ENCODE assay signal across 9 cellular contexts in the genomic region with DNA sequence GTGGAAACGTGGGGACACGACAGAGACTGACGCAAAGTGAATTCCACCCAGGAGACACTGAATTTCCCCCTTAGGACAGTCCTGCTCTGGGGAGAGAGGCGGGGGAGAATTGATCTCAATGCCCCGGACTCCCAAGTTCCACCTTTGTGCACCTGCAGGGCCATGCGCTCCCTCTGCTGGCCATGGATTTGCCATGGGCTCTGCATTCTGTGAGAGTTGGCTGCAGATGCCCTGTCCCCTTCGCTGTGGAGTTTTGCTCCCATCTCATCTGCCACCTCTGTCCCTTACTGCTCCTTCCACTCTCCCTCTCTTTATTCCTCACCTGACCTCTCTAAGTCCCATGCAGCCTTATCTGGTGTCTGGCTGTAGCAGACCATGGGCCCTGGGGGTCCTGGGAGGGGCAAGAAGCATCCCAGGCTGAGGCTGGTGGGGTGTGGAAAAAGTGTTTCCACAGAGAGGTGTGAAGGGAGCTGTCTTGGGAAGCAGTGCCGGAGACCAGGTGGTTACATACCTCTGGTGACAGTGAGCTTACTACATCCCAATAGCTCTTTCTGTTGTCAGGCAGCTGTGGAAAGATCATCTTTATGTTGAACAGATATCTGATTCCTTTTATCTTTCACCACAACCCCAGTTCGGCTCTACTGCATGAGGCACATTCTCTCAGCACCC. TPM values are rescaled to one million over a fixed set of nuclear protein-coding genes. Genes with fewer than 3 reads are reported as not detected.
A peak's percentile ranks its signal among the peaks of the same experiment; 100 is the strongest.
DNase-seq lines count a peak whose midpoint lies in the region; ATAC-seq and TF ChIP-seq lines count a peak whose summit lies in the region.
"Had no signal": no experiment of that assay in that cellular context is flagged by ENCODE, and none has a peak within 500 bp of the region (broad histone marks: within the 10 kb centered on the region; RNA-seq: fewer than 3 reads in every experiment).

No MANE protein-coding gene starts in this region.

- no peak overlapping the region for H3K4me3 ChIP-seq in kidney epithelial cell (ENCODE audit: low read depth, low read length)

- H3K27ac Mint-ChIP-seq in activated naive CD8-positive, alpha-beta T cell treated with anti-CD3 and anti-CD28 coated beads, Interleukin-2, amount 50 U/mL, for 24 hours = no peak overlapping the region

- in situ Hi-C loops in KBM-7 (cut with MboI; ENCODE audit: low pct_unique_long_range_greater_than_20kb, low sequenced_read_pairs) = no loop called here

- peak; percentile 91 for DNase-seq in DMS53 (lab: John Stamatoyannopoulos, UW)
- DNase-seq in KBM-7 = peak; percentile 6
- peak; percentile 16 for DNase-seq in activated naive CD8-positive, alpha-beta T cell treated with anti-CD3 and anti-CD28 coated beads, Interleukin-2, amount 50 U/mL, for 24 hours
- DNase-seq in kidney epithelial cell (ENCODE audit: low read depth) = no peak
- DNase-seq in SKM-1 (lab: John Stamatoyannopoulos, UW; ENCODE audit: unreplicated experiment) = no peak

- H3K4me1 Mint-ChIP-seq in activated naive CD8-positive, alpha-beta T cell treated with anti-CD3 and anti-CD28 coated beads, Interleukin-2, amount 50 U/mL, for 24 hours = no peaks in the 10 kb centered on the region

- peak; percentile 74 for TF ChIP-seq CTCF in kidney epithelial cell (IDR thresholded peaks at IDR 0.05; ENCODE audit: insufficient read depth, low read length, poor library complexity, severe bottlenecking)

- H3K36me3 Mint-ChIP-seq in activated naive CD8-positive, alpha-beta T cell treated with anti-CD3 and anti-CD28 coated beads, Interleukin-2, amount 50 U/mL, for 24 hours (ENCODE audit: low read depth) = no peaks in the 10 kb centered on the region
- H3K36me3 Mint-ChIP-seq: IgD-negative memory B cell had no signal

- no peak for ATAC-seq in activated naive CD8-positive, alpha-beta T cell treated with anti-CD3 and anti-CD28 coated beads, Interleukin-2, amount 50 U/mL, for 24 hours
- ATAC-seq in HG03571 (IDR thresholded peaks at IDR 0.05; ENCODE audit: unreplicated experiment) = no peak
- ATAC-seq in GM19397 (IDR thresholded peaks at IDR 0.05; ENCODE audit: unreplicated experiment) = no peak
- no peak for ATAC-seq in HG02678 (IDR thresholded peaks at IDR 0.05; ENCODE audit: unreplicated experiment)

- H3K27me3 Mint-ChIP-seq in activated naive CD8-positive, alpha-beta T cell treated with anti-CD3 and anti-CD28 coated beads, Interleukin-2, amount 50 U/mL, for 24 hours = peaks cover 16% of the 10 kb centered on the region

- no peaks in the 10 kb centered on the region for H3K36me3 ChIP-seq in kidney epithelial cell (ENCODE audit: control insufficient read depth, insufficient read depth, low read length)

- no peaks in the 10 kb centered on the region for H3K9me3 Mint-ChIP-seq in activated naive CD8-positive, alpha-beta T cell treated with anti-CD3 and anti-CD28 coated beads, Interleukin-2, amount 50 U/mL, for 24 hours
- H3K9me3 Mint-ChIP-seq: IgD-negative memory B cell had no signal

- H3K4me3 Mint-ChIP-seq in activated naive CD8-positive, alpha-beta T cell treated with anti-CD3 and anti-CD28 coated beads, Interleukin-2, amount 50 U/mL, for 24 hours = no peak overlapping the region
- H3K4me3 Mint-ChIP-seq: IgD-negative memory B cell had no signal

- H3K27me3 ChIP-seq in kidney epithelial cell (ENCODE audit: control insufficient read depth, insufficient read depth, low read length) = peaks cover 10% of the 10 kb centered on the region

RNA-seq across cellular contexts. Expression of a gene that starts 14.3 kb away (rescaled TPM):
- total RNA-seq in kidney epithelial cell = not detected in 2 replicates

Comparison
In these comparisons a context has a peak if more than half of its experiments do, and no peak if none do; other contexts are left out.
1. DNase-seq: peak in DMS53 (single experiment), KBM-7 (single experiment) and activated naive CD8-positive, alpha-beta T cell treated with anti-CD3 and anti-CD28 coated beads, Interleukin-2, amount 50 U/mL, for 24 hours (single experiment); none in kidney epithelial cell (single experiment) and SKM-1 (single experiment).